9 cellular contexts compared by ENCODE assay signal in genomic region chr20:5222919-5223634, GRCh38.
DNase-seq lines count a peak whose midpoint lies in the region; ATAC-seq and TF ChIP-seq lines count a peak whose summit lies in the region.
"Had no signal": no experiment of that assay in that cellular context is flagged by ENCODE, and none has a peak within 500 bp of the region (broad histone marks: within the 10 kb centered on the region; RNA-seq: fewer than 3 reads in every experiment).

No MANE protein-coding gene starts in this region.

- H3K27me3 ChIP-seq in PC-9 (ENCODE audit: insufficient read depth, low read depth) (peaks cover 8% of the 10 kb centered on the region), gastroesophageal sphincter (no peaks in the 10 kb centered on the region), trophoblast cell (ENCODE audit: insufficient read depth, low read length) (no peaks in the 10 kb centered on the region)

- BruUV-seq in PC-9 (replicated peaks; lab: Mats Ljungman, UMichigan) = no TSS peak

- H3K23ac ChIP-seq in trophoblast cell (ENCODE audit: low read length) = no peak overlapping the region

- WGBS in gastroesophageal sphincter (ENCODE audit: low coverage in 1 of 2), 2 donors = 21 to 30% methylated on average over 9 to 11 of the region's 11 CpGs
- WGBS in trophoblast cell (ENCODE audit: extremely low coverage, insufficient coverage, insufficient read length) = no CpG with 5 or more reads among the region's 11 CpGs

- no peaks in the 10 kb centered on the region for H3K79me2 ChIP-seq in PC-9 (ENCODE audit: low read depth)
- no peaks in the 10 kb centered on the region for H3K79me2 ChIP-seq in trophoblast cell (ENCODE audit: control insufficient read depth, insufficient read depth, low read length, poor library complexity)

- H2BK12ac ChIP-seq in trophoblast cell (ENCODE audit: low read length) = no peak overlapping the region

- CTCF ChIA-PET in PC-9 (lab: Charles Lee) = interaction anchor here (0.6 to 1.6 kb wide), 5 partner anchors 18 to 335 kb away, joined by 3 to 13 read pairs (median 3); partner anchors contain the start of gene CDS2

- TF ChIP-seq EP300 in gastroesophageal sphincter (IDR thresholded peaks at IDR 0.05) = no peak

- H3K27ac ChIP-seq in PC-9 (no peak overlapping the region), gastroesophageal sphincter (no peak overlapping the region), trophoblast cell (ENCODE audit: low read depth, low read length) (no peak overlapping the region)

- no peaks in the 10 kb centered on the region for H4K20me1 ChIP-seq in PC-9 (ENCODE audit: insufficient read depth)

- H3K14ac ChIP-seq in trophoblast cell (ENCODE audit: low read length) = no peak overlapping the region

- H3K36me3 ChIP-seq in PC-9 (ENCODE audit: low read depth) (no peaks in the 10 kb centered on the region), gastroesophageal sphincter (peaks cover 0 to 10% of the 10 kb centered on the region in 2 donors), trophoblast cell (ENCODE audit: control insufficient read depth in 1 of 2, insufficient read depth in 2 of 2, low read length in 2 of 2) (no peaks in the 10 kb centered on the region)

- H3K79me1 ChIP-seq in trophoblast cell (ENCODE audit: low read length) = no peaks in the 10 kb centered on the region

- H3K27me3 Mint-ChIP-seq in activated T-helper 2 cell treated with anti-CD3 and anti-CD28 coated beads, Interferon-gamma antibody, Interleukin-2, Interleukin-4, amounts not matched to agents 10 μg/mL and 5 μg/mL and 100 μg/mL, durations not matched to agents 14 hours and 24 hours and 36 hours (ENCODE audit: low read depth) = no peaks in the 10 kb centered on the region

- H3K18ac ChIP-seq in trophoblast cell (ENCODE audit: low read length) = no peak overlapping the region

- no peak overlapping the region for H3K4ac ChIP-seq in trophoblast cell (ENCODE audit: low read depth, low read length)

- peaks cover 2% of the 10 kb centered on the region for H3K4me1 Mint-ChIP-seq in activated T-helper 2 cell treated with anti-CD3 and anti-CD28 coated beads, Interferon-gamma antibody, Interleukin-2, Interleukin-4, amounts not matched to agents 10 μg/mL and 5 μg/mL and 100 μg/mL, durations not matched to agents 14 hours and 24 hours and 36 hours (ENCODE audit: low read depth)

- TF ChIP-seq POLR2A in gastroesophageal sphincter (IDR thresholded peaks at IDR 0.05) = no peak

- no peaks in the 10 kb centered on the region for H3K9me3 Mint-ChIP-seq in activated T-helper 2 cell treated with anti-CD3 and anti-CD28 coated beads, Interferon-gamma antibody, Interleukin-2, Interleukin-4, amounts not matched to agents 10 μg/mL and 5 μg/mL and 100 μg/mL, durations not matched to agents 14 hours and 24 hours and 36 hours
- H3K9me3 Mint-ChIP-seq: dendritic cell treated with granulocyte-macrophage colony-stimulating factor and Interleukin-4, amounts not matched to agents 40 ng/mL and 50 ng/mL, for 4 days had no signal

- no peak overlapping the region for H2AFZ ChIP-seq in PC-9
- H2AFZ ChIP-seq in trophoblast cell (ENCODE audit: insufficient read depth, low read length, poor library complexity) = no peak overlapping the region

- H3K27ac Mint-ChIP-seq in activated T-helper 2 cell treated with anti-CD3 and anti-CD28 coated beads, Interferon-gamma antibody, Interleukin-2, Interleukin-4, amounts not matched to agents 10 μg/mL and 5 μg/mL and 100 μg/mL, durations not matched to agents 14 hours and 24 hours and 36 hours = no peak overlapping the region
- H3K27ac Mint-ChIP-seq: dendritic cell treated with granulocyte-macrophage colony-stimulating factor and Interleukin-4, amounts not matched to agents 40 ng/mL and 50 ng/mL, for 4 days had no signal

- no peak overlapping the region for H2BK5ac ChIP-seq in trophoblast cell (ENCODE audit: low read depth, low read length, poor library complexity)

- H3K4me2 ChIP-seq in PC-9 (no peak overlapping the region), trophoblast cell (ENCODE audit: low read length) (no peak overlapping the region)

- H3K4me3 ChIP-seq in PC-9 (no peak overlapping the region), gastroesophageal sphincter (no peak overlapping the region), trophoblast cell (ENCODE audit: low read depth, low read length) (no peak overlapping the region)

- H3F3A ChIP-seq in PC-9 (ENCODE audit: insufficient read depth, low read depth) = no peaks in the 10 kb centered on the region

- H3K9me2 ChIP-seq in PC-9 (ENCODE audit: insufficient read depth) = no peaks in the 10 kb centered on the region

- intact Hi-C loops in PC-9 (cut with micrococcal nuclease; ENCODE audit: unreplicated experiment) = loop anchor here (1.0 to 10.0 kb wide), 2 partner anchors 478 to 616 kb away; no protein-coding TSS in a partner anchor
- intact Hi-C loops in activated T-helper 2 cell treated with anti-CD3 and anti-CD28 coated beads, Interferon-gamma antibody, Interleukin-2, Interleukin-4, amounts not matched to agents 10 μg/mL and 5 μg/mL and 100 μg/mL, durations not matched to agents 14 hours and 24 hours and 36 hours (cut with micrococcal nuclease) = no loop called here

- H3K36me3 Mint-ChIP-seq in activated T-helper 2 cell treated with anti-CD3 and anti-CD28 coated beads, Interferon-gamma antibody, Interleukin-2, Interleukin-4, amounts not matched to agents 10 μg/mL and 5 μg/mL and 100 μg/mL, durations not matched to agents 14 hours and 24 hours and 36 hours (ENCODE audit: low read depth) = no peaks in the 10 kb centered on the region

- H4K91ac ChIP-seq in trophoblast cell (ENCODE audit: low read depth, low read length) = no peak overlapping the region

- H3K4me3 Mint-ChIP-seq in activated T-helper 2 cell treated with anti-CD3 and anti-CD28 coated beads, Interferon-gamma antibody, Interleukin-2, Interleukin-4, amounts not matched to agents 10 μg/mL and 5 μg/mL and 100 μg/mL, durations not matched to agents 14 hours and 24 hours and 36 hours (ENCODE audit: low read depth) = no peak overlapping the region
- H3K4me3 Mint-ChIP-seq: dendritic cell treated with granulocyte-macrophage colony-stimulating factor and Interleukin-4, amounts not matched to agents 40 ng/mL and 50 ng/mL, for 4 days had no signal

- H2BK120ac ChIP-seq in trophoblast cell (ENCODE audit: insufficient read depth, low read length, poor library complexity) = no peak overlapping the region

- H3K9me3 ChIP-seq in PC-9 (ENCODE audit: insufficient read depth, low read depth) (no peaks in the 10 kb centered on the region), gastroesophageal sphincter (no peaks in the 10 kb centered on the region), trophoblast cell (ENCODE audit: insufficient read depth, low read depth, low read length) (peaks cover 2% of the 10 kb centered on the region)

- H3K9ac ChIP-seq in trophoblast cell (ENCODE audit: low read length) = no peak overlapping the region

- TF ChIP-seq CTCF in PC-9 (conservative IDR thresholded peaks at IDR 0.05) (peak; percentile 86), gastroesophageal sphincter (IDR thresholded peaks at IDR 0.05) (peak; percentile 48 to 75 (median 60))

- peak; percentile 69 for ATAC-seq in HG03342 (IDR thresholded peaks at IDR 0.05; ENCODE audit: unreplicated experiment)
- ATAC-seq in gastroesophageal sphincter = peak; percentile 70

- H4K12ac ChIP-seq in trophoblast cell (ENCODE audit: low read depth, low read length) = no peak overlapping the region

- no peak overlapping the region for H2AK5ac ChIP-seq in trophoblast cell (ENCODE audit: low read length)

- H4K8ac ChIP-seq in trophoblast cell (ENCODE audit: low read depth, low read length) = no peak overlapping the region

- DNase-seq in GM03348 (ENCODE audit: low spot score) = peak; percentile 85
- DNase-seq in PC-9 = peak; percentile 53 to 58
- DNase-seq in activated T-helper 2 cell treated with anti-CD3 and anti-CD28 coated beads, Interferon-gamma antibody, Interleukin-2, Interleukin-4, amounts not matched to agents 10 μg/mL and 5 μg/mL and 100 μg/mL, durations not matched to agents 14 hours and 24 hours and 36 hours (ENCODE audit: low spot score) = peak; percentile 47
- DNase-seq in trophoblast cell = peak; percentile 54 to 86
- DNase-seq in NCI-H1417 treated with DMSO at 0.1 percent for 48 hours (lab: John Stamatoyannopoulos, UW) = no peak
- DNase-seq in GOT3 (lab: John Stamatoyannopoulos, UW) = no peak

- POLR2A ChIA-PET in PC-9 (lab: Charles Lee; ENCODE audit: unreplicated experiment) = interaction anchor here (0.6 kb wide), 2 partner anchors 103 to 621 kb away, joined by 4 to 5 read pairs; no protein-coding TSS in a partner anchor

- H3K4me1 ChIP-seq in PC-9 (replicated peaks; ENCODE audit: insufficient read depth) (no peaks in the 10 kb centered on the region), gastroesophageal sphincter (no peaks in the 10 kb centered on the region), trophoblast cell (ENCODE audit: control insufficient read depth in 1 of 2, insufficient read depth in 2 of 2, low read length in 2 of 2) (no peaks in the 10 kb centered on the region)

Comparison
In these comparisons a context has a peak if more than half of its experiments do, and no peak if none do; other contexts are left out.
1. DNase-seq: peak in GM03348 (single experiment), PC-9 (2 of 2), activated T-helper 2 cell treated with anti-CD3 and anti-CD28 coated beads, Interferon-gamma antibody, Interleukin-2, Interleukin-4, amounts not matched to agents 10 μg/mL and 5 μg/mL and 100 μg/mL, durations not matched to agents 14 hours and 24 hours and 36 hours (single experiment) and trophoblast cell (2 of 2); none in NCI-H1417 treated with DMSO at 0.1 percent for 48 hours (single experiment) and GOT3 (single experiment).